ENCODE assay signal across 20 cellular contexts in genomic region chr20:43238833-43239232, GRCh38. TPM values are rescaled to one million over a fixed set of nuclear protein-coding genes. Genes with fewer than 3 reads are reported as not detected.
DNase-seq lines count a peak whose midpoint lies in the region; ATAC-seq and TF ChIP-seq lines count a peak whose summit lies in the region.
"Had no signal": no experiment of that assay in that cellular context is flagged by ENCODE, and none has a peak within 500 bp of the region (broad histone marks: within the 10 kb centered on the region; RNA-seq: fewer than 3 reads in every experiment).

No MANE protein-coding gene starts in this region.

- no peaks in the 10 kb centered on the region for H3K9me3 ChIP-seq in breast epithelium
- H3K9me3 ChIP-seq in testis: no peaks in the 10 kb centered on the region
- no peaks in the 10 kb centered on the region for H3K9me3 ChIP-seq in left lung
- H3K9me3 ChIP-seq in heart right ventricle: peaks cover 0 to 8% (median 0%) of the 10 kb centered on the region in 11 donors
- H3K9me3 ChIP-seq: SJSA1 had no signal

- WGBS in testis, 2 donors: 51 to 65% methylated on average over 3 of the region's 3 CpGs
- WGBS in heart right ventricle, 2 donors: 45 to 50% methylated on average over 3 of the region's 3 CpGs

- CTCF ChIA-PET in MCF 10A (lab: Yijun Ruan, JAX): interaction anchor here (0.6 to 1.0 kb wide), 3 partner anchors 51 to 1541 kb away, joined by 4 to 5 read pairs (median 5); no protein-coding TSS in a partner anchor

- TF ChIP-seq CTCF in MCF 10A (IDR thresholded peaks at IDR 0.05; ENCODE audit: unreplicated experiment) (no peak), breast epithelium (IDR thresholded peaks at IDR 0.05) (no peak), testis (IDR thresholded peaks at IDR 0.05) (no peak), left lung (IDR thresholded peaks at IDR 0.05) (no peak), heart right ventricle (IDR thresholded peaks at IDR 0.05) (no peak)

- peaks cover 22% of the 10 kb centered on the region for H3K9me3 Mint-ChIP-seq in MCF 10A (ENCODE audit: unreplicated experiment)

- BruUV-seq in MCF 10A (replicated peaks; lab: Mats Ljungman, UMichigan): no TSS peak

- no peaks in the 10 kb centered on the region for H3K4me1 Mint-ChIP-seq in MCF 10A (ENCODE audit: insufficient read depth, unreplicated experiment)
- H3K4me1 Mint-ChIP-seq: CD4-positive, alpha-beta memory T cell; central memory CD8-positive, alpha-beta T cell had no signal

- TF ChIP-seq POLR2A in breast epithelium (IDR thresholded peaks at IDR 0.05): no peak
- no peak for TF ChIP-seq POLR2A in testis (IDR thresholded peaks at IDR 0.05)

- H3K4me1 ChIP-seq in breast epithelium (no peaks in the 10 kb centered on the region), testis (no peaks in the 10 kb centered on the region), left lung (no peaks in the 10 kb centered on the region), heart right ventricle (no peaks in the 10 kb centered on the region)
- H3K4me1 ChIP-seq: right atrium auricular region, SJSA1 had no signal

- H3K36me3 Mint-ChIP-seq in MCF 10A (ENCODE audit: insufficient read depth, unreplicated experiment): no peaks in the 10 kb centered on the region
- H3K36me3 Mint-ChIP-seq: CD4-positive, alpha-beta memory T cell had no signal

- no peaks in the 10 kb centered on the region for H3K27me3 Mint-ChIP-seq in MCF 10A (ENCODE audit: insufficient read depth, unreplicated experiment)

- no peaks in the 10 kb centered on the region for H3K27me3 ChIP-seq in breast epithelium
- H3K27me3 ChIP-seq in testis: no peaks in the 10 kb centered on the region
- peaks cover 0 to 5% of the 10 kb centered on the region in 2 donors for H3K27me3 ChIP-seq in left lung
- peaks cover 0 to 58% (median 9%) of the 10 kb centered on the region in 7 donors for H3K27me3 ChIP-seq in heart right ventricle
- H3K27me3 ChIP-seq: right atrium auricular region had no signal

- H3K27ac ChIP-seq in breast epithelium (no peak overlapping the region), testis (no peak overlapping the region), left lung (no peak overlapping the region), heart right ventricle (no peak overlapping the region)
- H3K27ac ChIP-seq: HL-60, right atrium auricular region, SJSA1 had no signal

- H3K4me3 Mint-ChIP-seq in MCF 10A (ENCODE audit: unreplicated experiment): no peak overlapping the region
- H3K4me3 Mint-ChIP-seq: central memory CD8-positive, alpha-beta T cell had no signal

- ATAC-seq in GM21529 (IDR thresholded peaks at IDR 0.05; ENCODE audit: unreplicated experiment) (no peak), left lung (no peak), heart right ventricle (no peak)
- ATAC-seq: esophagus mucosa had no signal

- DNase-seq in MCF 10A (ENCODE audit: unreplicated experiment) (peak; percentile 18), breast epithelium (ENCODE audit: low spot score in 2 of 2) (no peak), SW480 (ENCODE audit: low spot score) (peak; percentile 31), testis (peak; percentile 22), left lung (no peak), heart right ventricle (no peak)
- peak; percentile 11 for DNase-seq in Jurkat, Clone E6-1 (ENCODE audit: low read depth, low spot score)
- DNase-seq: activated CD4-positive, alpha-beta T cell treated with anti-CD3 and anti-CD28 coated beads for 4 hours; activated naive CD4-positive, alpha-beta T cell; CD4-positive, alpha-beta memory T cell; HCEC 1CT; NCI-H1105 treated with DMSO at 0.1 percent for 48 hours; stimulated activated naive CD4-positive, alpha-beta T cell; T1000 had no signal

- POLR2A ChIA-PET in MCF 10A (lab: Yijun Ruan, JAX): interaction anchor here (0.6 kb wide), 1 partner anchor 13 kb away, joined by 3 read pairs; no protein-coding TSS in a partner anchor

- H3K27ac Mint-ChIP-seq in MCF 10A (ENCODE audit: low read depth, unreplicated experiment): no peak overlapping the region
- H3K27ac Mint-ChIP-seq: CD4-positive, alpha-beta memory T cell had no signal

- H3K36me3 ChIP-seq in breast epithelium: no peaks in the 10 kb centered on the region
- no peaks in the 10 kb centered on the region for H3K36me3 ChIP-seq in testis (ENCODE audit: low read depth, missing control alignments)
- no peaks in the 10 kb centered on the region for H3K36me3 ChIP-seq in left lung
- H3K36me3 ChIP-seq in heart right ventricle: no peaks in the 10 kb centered on the region
- H3K36me3 ChIP-seq: right atrium auricular region, SJSA1 had no signal

- intact Hi-C loops in MCF 10A (cut with micrococcal nuclease) (no loop called here), breast epithelium (cut with DNase I; ENCODE audit: low total_unique reads) (no loop called here), testis (cut with DNase I; ENCODE audit: low total_unique reads) (no loop called here), left lung (cut with DNase I) (no loop called here), heart right ventricle (cut with DNase I) (no loop called here)

- H3K4me3 ChIP-seq in breast epithelium (no peak overlapping the region), testis (no peak overlapping the region), left lung (no peak overlapping the region), heart right ventricle (no peak overlapping the region)
- H3K4me3 ChIP-seq in Jurkat, Clone E6-1 (ENCODE audit: low read length): no peak overlapping the region
- H3K4me3 ChIP-seq: right atrium auricular region, SJSA1 had no signal

RNA-seq across cellular contexts. Expression of gene PTPRT, which starts 49.1 kb away (rescaled TPM):
- total RNA-seq in MCF 10A (2022) (not detected in 2 replicates), breast epithelium (1 to 10 TPM in 2 of 3 donors, under 1 TPM in 1; 0.32 to 6.3 (median 4.9) TPM), testis (1 to 10 TPM; 2.3 TPM), left lung (1 to 10 TPM in 1 of 2 donors, under 1 TPM in 1; 0.15 to 2.9 TPM), heart right ventricle (under 1 TPM in 9 of 10 donors, not detected in 1; 0.10 to 0.53 (median 0.26) TPM)
- polyA plus RNA-seq in Jurkat, Clone E6-1 (2012; ENCODE audit: insufficient read depth, insufficient read length): not detected
- polyA plus RNA-seq in testis (ENCODE audit: insufficient read depth, low read depth, low replicate concordance) (2.5 TPM), heart right ventricle (under 1 TPM; 0.04 to 0.07 TPM)
- total RNA-seq: CD4-positive, alpha-beta memory T cell; SJSA1 had no signal
- polyA plus RNA-seq: CD4-positive, alpha-beta memory T cell had no signal

Comparison
In these comparisons a context has a peak if more than half of its experiments do, and no peak if none do; other contexts are left out.
1. DNase-seq: peak in MCF 10A (single experiment), Jurkat, Clone E6-1 (single experiment), SW480 (single experiment) and testis (single experiment); none in breast epithelium (0 of 2), left lung (0 of 2) and heart right ventricle (0 of 2).